ENCODE assay signal across 8 cellular contexts in genomic region chr2:128318245-128318644, GRCh38.
DNase-seq lines count a peak whose midpoint lies in the region; ATAC-seq and TF ChIP-seq lines count a peak whose summit lies in the region.
"Not testable (repeated sequence)": the region's sequence is repeated elsewhere in the genome, so short reads cannot be mapped to it uniquely, and the experiment has no call there.

No MANE protein-coding gene starts in this region.

- H3K4me3 ChIP-seq in AG09309 (ENCODE audit: control insufficient read depth, low read depth, low read length) (peak overlapping the region; percentile 43), NB4 (ENCODE audit: low read depth, low read length) (peak overlapping the region; percentile 48), iPS-20b (ENCODE audit: low read length) (peak overlapping the region; percentile 73; the same call in 1 of the 2 replicates), rectal smooth muscle tissue (ENCODE audit: low read length) (peak overlapping the region; percentile 61)

- H3K27me3 ChIP-seq in iPS-20b (ENCODE audit: insufficient read depth, low read length) = peaks cover 27% of the 10 kb centered on the region
- H3K27me3 ChIP-seq in rectal smooth muscle tissue (ENCODE audit: control insufficient read depth, insufficient read depth, low read length) = not testable (repeated sequence)

- TF ChIP-seq POLR2A in NB4 (IDR thresholded peaks at IDR 0.05; ENCODE audit: extremely low read depth, insufficient read length) = not testable (repeated sequence)

- H3K27ac Mint-ChIP-seq in central memory CD8-positive, alpha-beta T cell (ENCODE audit: low read depth) = not testable (repeated sequence)

- not testable (repeated sequence) for H3K9me3 Mint-ChIP-seq in central memory CD8-positive, alpha-beta T cell

- H3K36me3 ChIP-seq in iPS-20b (ENCODE audit: insufficient read depth, low read depth, low read length) = peaks cover 19% of the 10 kb centered on the region; the same call in 1 of the 2 replicates
- H3K36me3 ChIP-seq in rectal smooth muscle tissue (ENCODE audit: control insufficient read depth, insufficient read depth, low read length) = not testable (repeated sequence)

- H3K4me1 ChIP-seq in iPS-20b (ENCODE audit: insufficient read depth, low read length) (peaks cover 31% of the 10 kb centered on the region), rectal smooth muscle tissue (ENCODE audit: control insufficient read depth, insufficient read depth, low read length) (peaks cover 16% of the 10 kb centered on the region)

- not testable (repeated sequence) for H3K36me3 Mint-ChIP-seq in central memory CD8-positive, alpha-beta T cell (ENCODE audit: insufficient read depth)

- TF ChIP-seq CTCF in AG09309 (IDR thresholded peaks at IDR 0.05; ENCODE audit: control insufficient read depth, insufficient read depth, low read depth, low read length, missing control alignments); NB4 (IDR thresholded peaks at IDR 0.05; ENCODE audit: low read depth, low read length): not testable (repeated sequence)

- H3K9me3 ChIP-seq in iPS-20b (ENCODE audit: insufficient read depth, low read depth, low read length) = not testable (repeated sequence)

- not testable (repeated sequence) for H3K27ac ChIP-seq in iPS-20b (ENCODE audit: low read length); rectal smooth muscle tissue (ENCODE audit: low read depth, low read length)

- not testable (repeated sequence) for H3K9ac ChIP-seq in iPS-20b (ENCODE audit: low read depth, low read length); rectal smooth muscle tissue (ENCODE audit: low read length)

- DNase-seq in AG09309 (ENCODE audit: low read depth) = not testable (repeated sequence)
- peak; percentile 54 for DNase-seq in NB4 (ENCODE audit: low read depth)
- DNase-seq in activated CD4-positive, alpha-beta T cell treated with anti-CD3 and anti-CD28 coated beads, Interleukin-2, amount 50 U/mL, for 48 hours = peak; percentile 31 to 32
- DNase-seq in central memory CD8-positive, alpha-beta T cell (ENCODE audit: low spot score in 2 of 2) = peak in 1 of 2 donors; percentile 22

- ATAC-seq in GM19351 (IDR thresholded peaks at IDR 0.05; ENCODE audit: unreplicated experiment) (peak; percentile 16), HG02970 (IDR thresholded peaks at IDR 0.05; ENCODE audit: low FRiP score, unreplicated experiment) (peak; percentile 11)
- peak; percentile 15 for ATAC-seq in central memory CD8-positive, alpha-beta T cell (replicated peaks; ENCODE audit: extremely low read depth, poor library complexity, severe bottlenecking)

- peaks cover 48% of the 10 kb centered on the region for H3K4me1 Mint-ChIP-seq in central memory CD8-positive, alpha-beta T cell

- H3K4me3 Mint-ChIP-seq in central memory CD8-positive, alpha-beta T cell = peak overlapping the region; percentile 62

- H3K27me3 Mint-ChIP-seq in central memory CD8-positive, alpha-beta T cell = not testable (repeated sequence)
